Comparison of ENCODE assay signal across 17 cellular contexts in the genomic region with DNA sequence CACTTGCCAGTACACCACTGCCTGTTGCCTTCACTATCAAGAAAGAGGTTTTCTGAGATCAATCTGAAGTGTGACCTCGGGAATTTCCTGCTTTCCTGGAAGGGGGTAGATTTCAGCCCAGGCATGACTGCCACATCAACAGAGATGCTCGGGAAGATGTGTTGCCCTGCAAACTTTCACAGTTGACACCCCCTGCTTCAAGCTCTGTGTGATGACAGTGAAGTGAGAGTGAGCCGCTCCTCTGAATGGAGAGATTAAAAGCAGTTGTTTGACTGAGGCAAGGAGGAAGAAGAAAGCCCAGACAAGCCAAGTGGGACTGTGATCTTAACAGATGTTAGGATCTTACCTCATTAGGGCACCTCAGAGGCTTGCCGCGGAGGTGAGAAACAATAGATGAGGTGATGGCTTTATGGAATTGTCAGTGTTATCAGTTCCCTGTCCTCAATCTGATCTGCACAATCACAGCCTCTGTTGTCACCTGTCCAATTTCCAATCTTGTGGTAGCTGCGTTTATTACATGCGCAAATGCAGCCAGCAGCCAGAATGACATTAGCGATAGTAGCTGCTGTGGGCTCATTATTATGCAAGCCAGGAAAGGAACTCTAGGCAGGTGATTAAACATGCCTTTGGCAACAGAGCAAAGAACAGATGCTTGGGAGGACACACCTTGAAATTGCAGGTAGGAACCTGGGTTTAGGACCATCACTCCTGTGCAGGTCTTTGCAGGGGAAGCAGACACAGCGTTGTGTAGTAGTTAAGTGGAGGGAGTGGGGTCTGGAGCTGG.
DNase-seq lines count a peak whose midpoint lies in the region; ATAC-seq, FAIRE-seq and TF ChIP-seq lines count a peak whose summit lies in the region.
"Had no signal": no experiment of that assay in that cellular context is flagged by ENCODE, and none has a peak within 500 bp of the region (broad histone marks: within the 10 kb centered on the region; RNA-seq: fewer than 3 reads in every experiment).

No MANE protein-coding gene starts in this region.

- peaks cover 8% of the 10 kb centered on the region for H3K4me1 Mint-ChIP-seq in neural progenitor cell

- H3K27ac Mint-ChIP-seq in neural progenitor cell = no peak overlapping the region
- H3K27ac Mint-ChIP-seq: activated naive CD8-positive, alpha-beta T cell had no signal

- H3K36me3 ChIP-seq in K562 (ENCODE audit: control insufficient read depth, insufficient read depth, low read length) (no peaks in the 10 kb centered on the region), neural progenitor cell (no peaks in the 10 kb centered on the region)
- H3K36me3 ChIP-seq: cardiac muscle cell, left lung, tibial nerve had no signal

- no peak for TF ChIP-seq EP300 in K562 (IDR thresholded peaks at IDR 0.05; ENCODE audit: low read length)

- in situ Hi-C loops in K562 (cut with MboI) = no loop called here

- no peak for FAIRE-seq in K562 (lab: Jason Lieb, UNC)
- FAIRE-seq: HTR-8/SVneo, RCC 7860 had no signal

- no peak for TF ChIP-seq RAD21 in K562 (CRISPR knock-in tag; conservative IDR thresholded peaks at IDR 0.05 in 1 of 2, IDR thresholded peaks at IDR 0.05 in 1 of 2)

- TF ChIP-seq POLR2A in K562 (conservative IDR thresholded peaks at IDR 0.05) = no peak

- H3K9me3 ChIP-seq in K562 (replicated peaks; ENCODE audit: control insufficient read depth, insufficient read depth, low read depth, low read length) = no peaks in the 10 kb centered on the region
- no peaks in the 10 kb centered on the region for H3K9me3 ChIP-seq in neural progenitor cell (ENCODE audit: low read depth)
- H3K9me3 ChIP-seq: left lung, tibial nerve had no signal

- no peak for ATAC-seq in K562
- ATAC-seq: left lung had no signal

- H3K27me3 ChIP-seq in K562 (ENCODE audit: control insufficient read depth in 2 of 2, insufficient read depth in 2 of 2, low read length in 2 of 2) (peaks cover 7 to 16% of the 10 kb centered on the region in 2 experiments; a peak in 3 of 5 replicates), neural progenitor cell (no peaks in the 10 kb centered on the region)
- H3K27me3 ChIP-seq: cardiac muscle cell, tibial nerve had no signal

- H3K4me3 Mint-ChIP-seq in neural progenitor cell = no peak overlapping the region
- H3K4me3 Mint-ChIP-seq: activated naive CD8-positive, alpha-beta T cell had no signal

- peaks cover 0 to 5% of the 10 kb centered on the region in 2 experiments; a peak in 3 of 5 replicates for H3K4me1 ChIP-seq in K562 (replicated peaks in 1 of 2; ENCODE audit: control insufficient read depth in 2 of 2, insufficient read depth in 2 of 2, low read length in 2 of 2)
- H3K4me1 ChIP-seq in neural progenitor cell = peaks cover 9% of the 10 kb centered on the region
- H3K4me1 ChIP-seq: left lung, tibial nerve had no signal

- no peak overlapping the region for H2AFZ ChIP-seq in K562 (ENCODE audit: low read depth, low read length)
- H2AFZ ChIP-seq in neural progenitor cell (replicated peaks) = no peak overlapping the region

- BruUV-seq in K562 (replicated peaks; lab: Mats Ljungman, UMichigan) = no TSS peak

- CTCF ChIA-PET in K562 (lab: Yijun Ruan, JAX; ENCODE audit: low intra/inter-chr PET ratio) = no interaction called here

- H4K20me1 ChIP-seq in K562 (replicated peaks; ENCODE audit: control insufficient read depth, insufficient read depth, low read length) (no peaks in the 10 kb centered on the region), neural progenitor cell (ENCODE audit: low read depth) (peaks cover 13% of the 10 kb centered on the region)

- H3K4me2 ChIP-seq in K562 (ENCODE audit: insufficient read depth, low read length) (no peak overlapping the region), neural progenitor cell (peak overlapping the region; percentile 31)
- H3K4me2 ChIP-seq: smooth muscle cell had no signal

- POLR2A ChIA-PET in K562 (lab: Yijun Ruan, JAX) = no interaction called here

- H3K9me3 Mint-ChIP-seq in neural progenitor cell = no peaks in the 10 kb centered on the region

- no peak for TF ChIP-seq CTCF in K562 (IDR thresholded peaks at IDR 0.05 in 2 of 3, conservative IDR thresholded peaks at IDR 0.05 in 1 of 3; ENCODE audit: insufficient read depth in 2 of 3, low read depth in 1 of 3, low read length in 3 of 3)
- no peak for TF ChIP-seq CTCF in neural progenitor cell (IDR thresholded peaks at IDR 0.05)

- no peaks in the 10 kb centered on the region for H3K9me1 ChIP-seq in K562 (ENCODE audit: control insufficient read depth, insufficient read depth, low read length)

- H3K9ac ChIP-seq in K562 (ENCODE audit: insufficient read depth in 1 of 2, low read depth in 2 of 2, low read length in 2 of 2) = no peak overlapping the region
- no peak overlapping the region for H3K9ac ChIP-seq in neural progenitor cell

- peaks cover 4% of the 10 kb centered on the region for H3F3A ChIP-seq in neural progenitor cell (ENCODE audit: low read depth)

- no peak overlapping the region for H3K4me3 ChIP-seq in K562
- H3K4me3 ChIP-seq in neural progenitor cell = no peak overlapping the region
- H3K4me3 ChIP-seq: cardiac muscle cell, left lung, smooth muscle cell, tibial nerve had no signal

- WGBS in K562 (ENCODE audit: insufficient coverage, low coverage, missing lambda C conversion rate) = 2% methylated on average over 9 of the region's 9 CpGs

- intact Hi-C loops in K562 (cut with micrococcal nuclease) = no loop called here

- peaks cover 2% of the 10 kb centered on the region for H3K27me3 Mint-ChIP-seq in neural progenitor cell (ENCODE audit: insufficient read depth, low read depth)

- H3K36me3 Mint-ChIP-seq in neural progenitor cell = no peaks in the 10 kb centered on the region
- H3K36me3 Mint-ChIP-seq: activated naive CD8-positive, alpha-beta T cell had no signal

- DNase-seq in NCI-H1105 (lab: John Stamatoyannopoulos, UW) (peak; percentile 83), NCI-H2171 treated with DMSO at 0.1 percent for 48 hours (lab: John Stamatoyannopoulos, UW) (peak; percentile 68), K562 (ENCODE audit: extremely low read depth in 1 of 4, low spot score in 3 of 4) (no peak), neural progenitor cell (ENCODE audit: low spot score) (peak; percentile 15), SKM-1 (lab: John Stamatoyannopoulos, UW; ENCODE audit: unreplicated experiment) (no peak), foreskin melanocyte (no peak)
- no peak for DNase-seq in activated CD8-positive, alpha-beta memory T cell treated with anti-CD3 and anti-CD28 coated beads, Interleukin-2, amount 50 U/mL, for 48 hours
- DNase-seq: activated CD4-positive, alpha-beta T cell treated with anti-CD3 and anti-CD28 coated beads, Interleukin-2, amount 50 U/mL, for 48 hours; activated T-cell treated with anti-CD3 and anti-CD28 coated beads, Interleukin-2, amount 50 U/mL, for 48 hours; left lung; NCI-H524 had no signal

- no peak overlapping the region for H3K27ac ChIP-seq in K562 (ENCODE audit: extremely low read depth, low read depth, low read length)
- no peak overlapping the region for H3K27ac ChIP-seq in neural progenitor cell
- H3K27ac ChIP-seq: cardiac muscle cell, left lung, tibial nerve had no signal

- H3K79me2 ChIP-seq in K562 (ENCODE audit: control insufficient read depth, insufficient read depth, low read length) (no peaks in the 10 kb centered on the region), neural progenitor cell (ENCODE audit: low read depth) (no peaks in the 10 kb centered on the region)

TF ChIP-seq in K562, 482 proteins besides CTCF, POLR2A, EP300 and RAD21:
- TF ChIP-seq WHSC1 (IDR thresholded peaks at IDR 0.05; ENCODE audit: low read length) (no peak), SOX6 (IDR thresholded peaks at IDR 0.05) (no peak), RBM17 (IDR thresholded peaks at IDR 0.05; ENCODE audit: borderline replicate concordance, low read depth, low read length) (no peak), ID3 (CRISPR knock-in tag; IDR thresholded peaks at IDR 0.05) (no peak), ID3 (tag; IDR thresholded peaks at IDR 0.05) (0 out of 2 replicates have a peak, but pooled peaks have one; percentile 30), PHB2 (IDR thresholded peaks at IDR 0.05; ENCODE audit: low read depth) (no peak), NRF1 (conservative IDR thresholded peaks at IDR 0.05 in 1 of 2, IDR thresholded peaks at IDR 0.05 in 1 of 2) (peak in 1 of 2 experiments; percentile 31; a peak in 1 of 4 replicates), TCF3 (CRISPR knock-in tag; IDR thresholded peaks at IDR 0.05) (no peak), NCOA6 (IDR thresholded peaks at IDR 0.05) (no peak), RCOR1 (IDR thresholded peaks at IDR 0.05; ENCODE audit: borderline replicate concordance in 1 of 2, low read depth in 2 of 2, low read length in 2 of 2) (peak in 1 of 2 experiments; percentile 53; a peak in 1 of 4 replicates), FOXJ2 (tag; IDR thresholded peaks at IDR 0.05) (no peak), TFAM (CRISPR knock-in tag; conservative IDR thresholded peaks at IDR 0.05) (no peak)
- TF ChIP-seq, protein P1, sequence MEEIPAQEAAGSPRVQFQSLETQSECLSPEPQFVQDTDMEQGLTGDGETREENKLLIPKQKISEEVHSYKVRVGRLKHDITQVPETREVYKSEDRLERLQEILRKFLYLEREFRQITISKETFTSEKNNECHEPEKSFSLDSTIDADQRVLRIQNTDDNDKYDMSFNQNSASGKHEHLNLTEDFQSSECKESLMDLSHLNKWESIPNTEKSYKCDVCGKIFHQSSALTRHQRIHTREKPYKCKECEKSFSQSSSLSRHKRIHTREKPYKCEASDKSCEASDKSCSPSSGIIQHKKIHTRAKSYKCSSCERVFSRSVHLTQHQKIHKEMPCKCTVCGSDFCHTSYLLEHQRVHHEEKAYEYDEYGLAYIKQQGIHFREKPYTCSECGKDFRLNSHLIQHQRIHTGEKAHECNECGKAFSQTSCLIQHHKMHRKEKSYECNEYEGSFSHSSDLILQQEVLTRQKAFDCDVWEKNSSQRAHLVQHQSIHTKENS (CRISPR knock-in tag; IDR thresholded peaks at IDR 0.05) = no peak

Comparison
In these comparisons a context has a peak if more than half of its experiments do, and no peak if none do; other contexts are left out.
1. DNase-seq: peak in NCI-H1105 (single experiment), NCI-H2171 treated with DMSO at 0.1 percent for 48 hours (single experiment) and neural progenitor cell (single experiment); none in K562 (0 of 4), SKM-1 (single experiment), foreskin melanocyte (single experiment) and activated CD8-positive, alpha-beta memory T cell treated with anti-CD3 and anti-CD28 coated beads, Interleukin-2, amount 50 U/mL, for 48 hours (single experiment).